In genomic region chr4:96175871-96176270, GRCh38 we compare ENCODE assay signal across 3 cellular contexts.
TF ChIP-seq lines count a peak whose summit lies in the region.

No MANE protein-coding gene starts in this region.

TF ChIP-seq in HCT116, 20 proteins besides CTCF, POLR2A, EP300 and RAD21 (continued from another document and continues in another):
- TF ChIP-seq, protein P1, sequence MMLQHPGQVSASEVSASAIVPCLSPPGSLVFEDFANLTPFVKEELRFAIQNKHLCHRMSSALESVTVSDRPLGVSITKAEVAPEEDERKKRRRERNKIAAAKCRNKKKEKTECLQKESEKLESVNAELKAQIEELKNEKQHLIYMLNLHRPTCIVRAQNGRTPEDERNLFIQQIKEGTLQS (IDR thresholded peaks at IDR 0.05): no peak
- TF ChIP-seq, protein P2, sequence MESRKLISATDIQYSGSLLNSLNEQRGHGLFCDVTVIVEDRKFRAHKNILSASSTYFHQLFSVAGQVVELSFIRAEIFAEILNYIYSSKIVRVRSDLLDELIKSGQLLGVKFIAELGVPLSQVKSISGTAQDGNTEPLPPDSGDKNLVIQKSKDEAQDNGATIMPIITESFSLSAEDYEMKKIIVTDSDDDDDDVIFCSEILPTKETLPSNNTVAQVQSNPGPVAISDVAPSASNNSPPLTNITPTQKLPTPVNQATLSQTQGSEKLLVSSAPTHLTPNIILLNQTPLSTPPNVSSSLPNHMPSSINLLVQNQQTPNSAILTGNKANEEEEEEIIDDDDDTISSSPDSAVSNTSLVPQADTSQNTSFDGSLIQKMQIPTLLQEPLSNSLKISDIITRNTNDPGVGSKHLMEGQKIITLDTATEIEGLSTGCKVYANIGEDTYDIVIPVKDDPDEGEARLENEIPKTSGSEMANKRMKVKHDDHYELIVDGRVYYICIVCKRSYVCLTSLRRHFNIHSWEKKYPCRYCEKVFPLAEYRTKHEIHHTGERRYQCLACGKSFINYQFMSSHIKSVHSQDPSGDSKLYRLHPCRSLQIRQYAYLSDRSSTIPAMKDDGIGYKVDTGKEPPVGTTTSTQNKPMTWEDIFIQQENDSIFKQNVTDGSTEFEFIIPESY (IDR thresholded peaks at IDR 0.05; ENCODE audit: extremely low read depth, insufficient replicate concordance, low read length): no peak
- TF ChIP-seq SP1 (IDR thresholded peaks at IDR 0.05; ENCODE audit: low read depth) (no peak), CEBPB (IDR thresholded peaks at IDR 0.05; ENCODE audit: low read depth) (no peak), JUND (IDR thresholded peaks at IDR 0.05) (no peak), REST (IDR thresholded peaks at IDR 0.05; ENCODE audit: low read depth) (no peak), EZH2phosphoT487 (IDR thresholded peaks at IDR 0.05; ENCODE audit: borderline replicate concordance) (no peak), ZFX (IDR thresholded peaks at IDR 0.05) (no peak), CBX3 (IDR thresholded peaks at IDR 0.05; ENCODE audit: low read depth) (no peak), ZNF274 (IDR thresholded peaks at IDR 0.05; ENCODE audit: low read depth, low read length) (no peak), SIN3A (IDR thresholded peaks at IDR 0.05; ENCODE audit: low read depth) (no peak), SRF (IDR thresholded peaks at IDR 0.05; ENCODE audit: low read depth) (no peak), YY1 (IDR thresholded peaks at IDR 0.05; ENCODE audit: extremely low read depth, insufficient replicate concordance, low read depth, low read length) (no peak), ELF1 (IDR thresholded peaks at IDR 0.05; ENCODE audit: borderline replicate concordance, low read depth) (no peak), EGR1 (IDR thresholded peaks at IDR 0.05; ENCODE audit: low read depth) (no peak), TCF7L2 (IDR thresholded peaks at IDR 0.05; ENCODE audit: borderline replicate concordance, extremely low read depth, insufficient read depth, insufficient read length) (no peak)
- TF ChIP-seq, protein P3, sequence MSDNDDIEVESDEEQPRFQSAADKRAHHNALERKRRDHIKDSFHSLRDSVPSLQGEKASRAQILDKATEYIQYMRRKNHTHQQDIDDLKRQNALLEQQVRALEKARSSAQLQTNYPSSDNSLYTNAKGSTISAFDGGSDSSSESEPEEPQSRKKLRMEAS (IDR thresholded peaks at IDR 0.05): no peak

TF ChIP-seq in H1, 55 proteins besides CTCF, POLR2A, EP300 and RAD21 (continued from another document and continues in another):
- TF ChIP-seq JUN (IDR thresholded peaks at IDR 0.05; ENCODE audit: low read depth, low read length) (no peak), BCL11A (IDR thresholded peaks at IDR 0.05; ENCODE audit: low read depth in 2 of 2, low read length in 2 of 2) (no peak), NRF1 (IDR thresholded peaks at IDR 0.05; ENCODE audit: low read depth, low read length) (no peak), SIRT6 (IDR thresholded peaks at IDR 0.05; ENCODE audit: low read length) (no peak), FOSL1 (IDR thresholded peaks at IDR 0.05; ENCODE audit: insufficient read depth, low read depth, low read length) (no peak), KDM5A (IDR thresholded peaks at IDR 0.05; ENCODE audit: low read length) (no peak), SP2 (IDR thresholded peaks at IDR 0.05; ENCODE audit: low read length) (no peak), CHD7 (IDR thresholded peaks at IDR 0.05; ENCODE audit: insufficient replicate concordance, low read length) (no peak), HDAC6 (IDR thresholded peaks at IDR 0.05; ENCODE audit: low read depth, low read length) (no peak)
- TF ChIP-seq, protein P3 (IDR thresholded peaks at IDR 0.05): no peak

TF ChIP-seq in GM23338, 12 proteins besides CTCF, POLR2A, EP300 and RAD21 (continued from another document):
- no peak for TF ChIP-seq ZNF462 (CRISPR knock-in tag; IDR thresholded peaks at IDR 0.05)
- TF ChIP-seq, protein P4, sequence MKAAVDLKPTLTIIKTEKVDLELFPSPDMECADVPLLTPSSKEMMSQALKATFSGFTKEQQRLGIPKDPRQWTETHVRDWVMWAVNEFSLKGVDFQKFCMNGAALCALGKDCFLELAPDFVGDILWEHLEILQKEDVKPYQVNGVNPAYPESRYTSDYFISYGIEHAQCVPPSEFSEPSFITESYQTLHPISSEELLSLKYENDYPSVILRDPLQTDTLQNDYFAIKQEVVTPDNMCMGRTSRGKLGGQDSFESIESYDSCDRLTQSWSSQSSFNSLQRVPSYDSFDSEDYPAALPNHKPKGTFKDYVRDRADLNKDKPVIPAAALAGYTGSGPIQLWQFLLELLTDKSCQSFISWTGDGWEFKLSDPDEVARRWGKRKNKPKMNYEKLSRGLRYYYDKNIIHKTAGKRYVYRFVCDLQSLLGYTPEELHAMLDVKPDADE (IDR thresholded peaks at IDR 0.05): no peak
- TF ChIP-seq NANOG (IDR thresholded peaks at IDR 0.05; ENCODE audit: borderline replicate concordance): no peak
- TF ChIP-seq EZH2 (IDR thresholded peaks at IDR 0.05; ENCODE audit: low read depth, unreplicated experiment): no peak
- TF ChIP-seq REST (IDR thresholded peaks at IDR 0.05; ENCODE audit: unreplicated experiment): no peak
- TF ChIP-seq JUNB (IDR thresholded peaks at IDR 0.05; ENCODE audit: unreplicated experiment): no peak
- no peak for TF ChIP-seq POLR2AphosphoS5 (IDR thresholded peaks at IDR 0.05; ENCODE audit: low read depth)
- no peak for TF ChIP-seq EZH2phosphoT487 (IDR thresholded peaks at IDR 0.05; ENCODE audit: unreplicated experiment)
- no peak for TF ChIP-seq ZNF114 (CRISPR knock-in tag; IDR thresholded peaks at IDR 0.05)
TF ChIP-seq in GM23338: peak in this region for 0.
